In genomic region chr4:16224669-16225068, GRCh38 we compare ENCODE assay signal across 9 cellular contexts. TPM values are rescaled to one million over a fixed set of nuclear protein-coding genes. Genes with fewer than 3 reads are reported as not detected.
DNase-seq lines count a peak whose midpoint lies in the region; ATAC-seq and TF ChIP-seq lines count a peak whose summit lies in the region.
"Had no signal": no experiment of that assay in that cellular context is flagged by ENCODE, and none has a peak within 500 bp of the region (broad histone marks: within the 10 kb centered on the region; RNA-seq: fewer than 3 reads in every experiment).

No MANE protein-coding gene starts in this region.

- intact Hi-C loops in activated CD4-positive, alpha-beta T cell treated with anti-CD3 and anti-CD28 coated beads for 36 hours (cut with DNase I, micrococcal nuclease): loop anchor here (1.0 to 10.0 kb wide), 9 partner anchors 7 to 1798 kb away; partner anchors contain the start of genes CD38 (in 2 of the 2), CPEB2 (in 1 of the 2), FBXL5 (in 1 of the 2) and LCORL (in 1 of the 2)

- H3K9ac ChIP-seq in iPS-18a (ENCODE audit: low read length): no peak overlapping the region

- H3K4me3 ChIP-seq in iPS-18a (ENCODE audit: low read length): peak overlapping the region; percentile 94

- no peak for DNase-seq in activated CD4-positive, alpha-beta T cell treated with anti-CD3 and anti-CD28 coated beads for 36 hours
- no peak for DNase-seq in activated CD4-positive, alpha-beta T cell treated with anti-CD3 and anti-CD28 coated beads for 4 hours
- DNase-seq in activated CD4-positive, alpha-beta memory T cell treated with anti-CD3 and anti-CD28 coated beads, Interleukin-2, amount 10 ng/mL, durations not matched to agents 7 days and 5 days: no peak
- no peak for DNase-seq in stimulated activated naive B cell treated with anti-CD40 and anti-IgM and Interleukin-4, amounts not matched to agents 10 μg/mL and 1 μg/mL and 100 μg/mL, for 72 hours
- DNase-seq in foreskin keratinocyte: no peak
- DNase-seq in stimulated activated CD4-positive, alpha-beta T cell treated with anti-CD3 and anti-CD28 coated beads, Interleukin-4, amount 100 ng/mL, for 24 hours: no peak
- DNase-seq: NCI-H69 had no signal

- H3K4me1 ChIP-seq in iPS-18a (ENCODE audit: control insufficient read depth, low read depth, low read length): peaks cover 26% of the 10 kb centered on the region
- H3K4me1 ChIP-seq in foreskin keratinocyte: no peaks in the 10 kb centered on the region

- CTCF ChIA-PET in activated CD4-positive, alpha-beta T cell treated with anti-CD3 and anti-CD28 coated beads for 36 hours (lab: Charles Lee): interaction anchor here (0.8 to 2.4 kb wide), 6 partner anchors 9 to 159 kb away, joined by 3 to 18 read pairs (median 4); no protein-coding TSS in a partner anchor
- CTCF ChIA-PET in activated CD4-positive, alpha-beta memory T cell treated with anti-CD3 and anti-CD28 coated beads, Interleukin-2, amount 10 ng/mL, durations not matched to agents 7 days and 5 days (lab: Charles Lee): interaction anchor here (1.4 kb wide), 1 partner anchor 19 kb away, joined by 6 read pairs; no protein-coding TSS in a partner anchor

- H3K4me3 Mint-ChIP-seq in activated CD4-positive, alpha-beta T cell treated with anti-CD3 and anti-CD28 coated beads for 36 hours: peak overlapping the region; percentile 81
- H3K4me3 Mint-ChIP-seq in activated CD4-positive, alpha-beta memory T cell treated with anti-CD3 and anti-CD28 coated beads, Interleukin-2, amount 10 ng/mL, durations not matched to agents 7 days and 5 days: peak overlapping the region; percentile 84
- peak overlapping the region; percentile 81 to 86 for H3K4me3 Mint-ChIP-seq in stimulated activated naive B cell treated with anti-CD40 and anti-IgM and Interleukin-4, amounts not matched to agents 10 μg/mL and 1 μg/mL and 100 μg/mL, for 72 hours

- no peaks in the 10 kb centered on the region for H3K9me3 ChIP-seq in iPS-18a (ENCODE audit: control insufficient read depth, low read depth, low read length)

- no peaks in the 10 kb centered on the region for H3K36me3 ChIP-seq in iPS-18a (ENCODE audit: control insufficient read depth, low read depth, low read length)

- H3K9me3 Mint-ChIP-seq in activated CD4-positive, alpha-beta T cell treated with anti-CD3 and anti-CD28 coated beads for 36 hours (ENCODE audit: low read depth): no peaks in the 10 kb centered on the region
- H3K9me3 Mint-ChIP-seq in activated CD4-positive, alpha-beta memory T cell treated with anti-CD3 and anti-CD28 coated beads, Interleukin-2, amount 10 ng/mL, durations not matched to agents 7 days and 5 days: no peaks in the 10 kb centered on the region
- H3K9me3 Mint-ChIP-seq in stimulated activated naive B cell treated with anti-CD40 and anti-IgM and Interleukin-4, amounts not matched to agents 10 μg/mL and 1 μg/mL and 100 μg/mL, for 72 hours: no peaks in the 10 kb centered on the region

- no peak overlapping the region for H3K27ac ChIP-seq in iPS-18a (ENCODE audit: low read length)
- H3K27ac ChIP-seq in foreskin keratinocyte: no peak overlapping the region

- H3K27me3 Mint-ChIP-seq in activated CD4-positive, alpha-beta T cell treated with anti-CD3 and anti-CD28 coated beads for 36 hours: no peaks in the 10 kb centered on the region
- no peaks in the 10 kb centered on the region for H3K27me3 Mint-ChIP-seq in activated CD4-positive, alpha-beta memory T cell treated with anti-CD3 and anti-CD28 coated beads, Interleukin-2, amount 10 ng/mL, durations not matched to agents 7 days and 5 days
- H3K27me3 Mint-ChIP-seq in stimulated activated naive B cell treated with anti-CD40 and anti-IgM and Interleukin-4, amounts not matched to agents 10 μg/mL and 1 μg/mL and 100 μg/mL, for 72 hours: no peaks in the 10 kb centered on the region

- H3K27me3 ChIP-seq in iPS-18a (ENCODE audit: control insufficient read depth, insufficient read depth, low read length): peaks cover 5% of the 10 kb centered on the region
- H3K27me3 ChIP-seq in foreskin keratinocyte: no peaks in the 10 kb centered on the region

- no peak for ATAC-seq in activated CD4-positive, alpha-beta T cell treated with anti-CD3 and anti-CD28 coated beads for 36 hours
- ATAC-seq in stimulated activated naive B cell treated with anti-CD40 and anti-IgM and Interleukin-4, amounts not matched to agents 10 μg/mL and 1 μg/mL and 100 μg/mL, for 72 hours (replicated peaks): no peak
- ATAC-seq in GM18520 (IDR thresholded peaks at IDR 0.05; ENCODE audit: unreplicated experiment) (no peak), foreskin keratinocyte (no peak)

- POLR2A ChIA-PET in activated CD4-positive, alpha-beta T cell treated with anti-CD3 and anti-CD28 coated beads for 36 hours (lab: Charles Lee): interaction anchor here (0.8 kb wide), 1 partner anchor 23 kb away, joined by 3 read pairs; no protein-coding TSS in a partner anchor
- POLR2A ChIA-PET in activated CD4-positive, alpha-beta memory T cell treated with anti-CD3 and anti-CD28 coated beads, Interleukin-2, amount 10 ng/mL, durations not matched to agents 7 days and 5 days (lab: Charles Lee): interaction anchor here (1.1 to 2.5 kb wide), 2 partner anchors 12 to 39 kb away, joined by 3 to 15 read pairs; no protein-coding TSS in a partner anchor

- H3K4me1 Mint-ChIP-seq in activated CD4-positive, alpha-beta T cell treated with anti-CD3 and anti-CD28 coated beads for 36 hours: peaks cover 56% of the 10 kb centered on the region
- H3K4me1 Mint-ChIP-seq in activated CD4-positive, alpha-beta memory T cell treated with anti-CD3 and anti-CD28 coated beads, Interleukin-2, amount 10 ng/mL, durations not matched to agents 7 days and 5 days: peaks cover 43% of the 10 kb centered on the region
- H3K4me1 Mint-ChIP-seq in stimulated activated naive B cell treated with anti-CD40 and anti-IgM and Interleukin-4, amounts not matched to agents 10 μg/mL and 1 μg/mL and 100 μg/mL, for 72 hours: peaks cover 27 to 59% of the 10 kb centered on the region in 2 donors

- H3K36me3 Mint-ChIP-seq in activated CD4-positive, alpha-beta T cell treated with anti-CD3 and anti-CD28 coated beads for 36 hours (ENCODE audit: low read depth): peaks cover 27% of the 10 kb centered on the region
- peaks cover 22% of the 10 kb centered on the region for H3K36me3 Mint-ChIP-seq in activated CD4-positive, alpha-beta memory T cell treated with anti-CD3 and anti-CD28 coated beads, Interleukin-2, amount 10 ng/mL, durations not matched to agents 7 days and 5 days (ENCODE audit: low read depth)
- H3K36me3 Mint-ChIP-seq in stimulated activated naive B cell treated with anti-CD40 and anti-IgM and Interleukin-4, amounts not matched to agents 10 μg/mL and 1 μg/mL and 100 μg/mL, for 72 hours: peaks cover 5 to 8% of the 10 kb centered on the region in 2 donors

- no peak for TF ChIP-seq CTCF in foreskin keratinocyte (conservative IDR thresholded peaks at IDR 0.05)

- peak overlapping the region; percentile 90 for H3K27ac Mint-ChIP-seq in activated CD4-positive, alpha-beta T cell treated with anti-CD3 and anti-CD28 coated beads for 36 hours
- H3K27ac Mint-ChIP-seq in activated CD4-positive, alpha-beta memory T cell treated with anti-CD3 and anti-CD28 coated beads, Interleukin-2, amount 10 ng/mL, durations not matched to agents 7 days and 5 days: peak overlapping the region; percentile 82
- H3K27ac Mint-ChIP-seq in stimulated activated naive B cell treated with anti-CD40 and anti-IgM and Interleukin-4, amounts not matched to agents 10 μg/mL and 1 μg/mL and 100 μg/mL, for 72 hours: peak overlapping the region; percentile 51

RNA-seq across cellular contexts. Expression of gene TAPT1, which starts 1.6 kb away (rescaled TPM):
- 10 to 100 TPM; 32.6 to 34.4 TPM for total RNA-seq in activated CD4-positive, alpha-beta T cell treated with anti-CD3 and anti-CD28 coated beads for 36 hours
- 10 to 100 TPM; 44.2 to 52.6 TPM for total RNA-seq in activated CD4-positive, alpha-beta memory T cell treated with anti-CD3 and anti-CD28 coated beads, Interleukin-2, amount 10 ng/mL, durations not matched to agents 7 days and 5 days
- total RNA-seq in foreskin keratinocyte: 10.1 and 13.3 TPM in 2 replicates
- 3.0 and 3.9 TPM in 2 replicates for polyA plus RNA-seq in foreskin keratinocyte
